In genomic region chr11:73386026-73386425, GRCh38 we compare ENCODE assay signal across 10 cellular contexts. TPM values are rescaled to one million over a fixed set of nuclear protein-coding genes. Genes with fewer than 3 reads are reported as not detected.
A peak's percentile ranks its signal among the peaks of the same experiment; 100 is the strongest.
DNase-seq lines count a peak whose midpoint lies in the region; ATAC-seq lines count a peak whose summit lies in the region.
"Had no signal": no experiment of that assay in that cellular context is flagged by ENCODE, and none has a peak within 500 bp of the region (broad histone marks: within the 10 kb centered on the region; RNA-seq: fewer than 3 reads in every experiment).

No MANE protein-coding gene starts in this region.

- H3K27ac ChIP-seq in CD4-positive, alpha-beta memory T cell (ENCODE audit: low read depth, low read length) = no peak overlapping the region
- H3K27ac ChIP-seq in mucosa of rectum (ENCODE audit: low read depth in 2 of 2, low read length in 2 of 2) = peak overlapping the region; percentile 48 to 79

- no peaks in the 10 kb centered on the region for H3K27me3 ChIP-seq in CD4-positive, alpha-beta memory T cell (ENCODE audit: insufficient read depth, low read length)
- H3K27me3 ChIP-seq in mucosa of rectum (ENCODE audit: control insufficient read depth in 2 of 2, insufficient read depth in 2 of 2, low read length in 2 of 2) = no peaks in the 10 kb centered on the region

- no peaks in the 10 kb centered on the region for H3K9me3 Mint-ChIP-seq in CD4-positive, alpha-beta memory T cell
- H3K9me3 Mint-ChIP-seq in activated CD8-positive, alpha-beta T cell treated with anti-CD3 and anti-CD28 coated beads, Interleukin-2, amount 10 ng/mL, durations not matched to agents 7 days and 5 days (ENCODE audit: insufficient read depth) = no peaks in the 10 kb centered on the region

- POLR2A ChIA-PET in CD4-positive, alpha-beta memory T cell (lab: Charles Lee; ENCODE audit: partially characterized antibody) = no interaction called here
- POLR2A ChIA-PET in activated CD8-positive, alpha-beta T cell treated with anti-CD3 and anti-CD28 coated beads, Interleukin-2, amount 10 ng/mL, durations not matched to agents 7 days and 5 days (lab: Charles Lee) = interaction anchor here (1.2 kb wide), 1 partner anchor 8 kb away, joined by 5 read pairs; no protein-coding TSS in a partner anchor

- H3K4me1 ChIP-seq in CD4-positive, alpha-beta memory T cell (ENCODE audit: insufficient read depth, low read length) = peaks cover 64% of the 10 kb centered on the region
- peaks cover 14 to 21% of the 10 kb centered on the region in 2 donors for H3K4me1 ChIP-seq in mucosa of rectum (ENCODE audit: control insufficient read depth in 2 of 2, insufficient read depth in 2 of 2, low read length in 2 of 2)

- no peaks in the 10 kb centered on the region for H3K9me3 ChIP-seq in CD4-positive, alpha-beta memory T cell (ENCODE audit: control insufficient read depth in 1 of 2, low read length in 2 of 2)
- H3K9me3 ChIP-seq in mucosa of rectum (ENCODE audit: control insufficient read depth in 2 of 2, low read length in 2 of 2) = no peaks in the 10 kb centered on the region
- H3K9me3 ChIP-seq: SK-N-SH had no signal

- ATAC-seq in HG02610 (IDR thresholded peaks at IDR 0.05; ENCODE audit: unreplicated experiment) (peak; percentile 27), HG02885 (IDR thresholded peaks at IDR 0.05; ENCODE audit: poor library complexity, unreplicated experiment) (no peak)
- no peak for ATAC-seq in activated CD8-positive, alpha-beta T cell treated with anti-CD3 and anti-CD28 coated beads, Interleukin-2, amount 10 ng/mL, durations not matched to agents 7 days and 5 days

- CTCF ChIA-PET in CD4-positive, alpha-beta memory T cell (lab: Charles Lee; ENCODE audit: partially characterized antibody) = interaction anchor here (16.2 kb wide), 1 partner anchor 36 kb away, joined by 319 read pairs; no protein-coding TSS in a partner anchor
- CTCF ChIA-PET in activated CD8-positive, alpha-beta T cell treated with anti-CD3 and anti-CD28 coated beads, Interleukin-2, amount 10 ng/mL, durations not matched to agents 7 days and 5 days (lab: Charles Lee) = interaction anchor here (0.9 to 9.1 kb wide), 5 partner anchors 8 to 79 kb away, joined by 3 to 75 read pairs (median 18); partner anchors contain the start of gene ARHGEF17

- no peaks in the 10 kb centered on the region for H3K36me3 ChIP-seq in CD4-positive, alpha-beta memory T cell (ENCODE audit: insufficient read depth, low read length)
- H3K36me3 ChIP-seq in mucosa of rectum (ENCODE audit: control insufficient read depth in 2 of 2, insufficient read depth in 2 of 2, low read length in 2 of 2) = no peaks in the 10 kb centered on the region

- no peaks in the 10 kb centered on the region for H3K27me3 Mint-ChIP-seq in CD4-positive, alpha-beta memory T cell
- no peaks in the 10 kb centered on the region for H3K27me3 Mint-ChIP-seq in activated CD8-positive, alpha-beta T cell treated with anti-CD3 and anti-CD28 coated beads, Interleukin-2, amount 10 ng/mL, durations not matched to agents 7 days and 5 days (ENCODE audit: low read depth)

- peak overlapping the region; percentile 7 to 41 for H3K9ac ChIP-seq in mucosa of rectum (ENCODE audit: low read depth in 1 of 2, low read length in 2 of 2)
- H3K9ac ChIP-seq: SK-N-SH had no signal

- intact Hi-C loops in CD4-positive, alpha-beta memory T cell (cut with micrococcal nuclease) = no loop called here

- H3K27ac Mint-ChIP-seq in CD4-positive, alpha-beta memory T cell = peak overlapping the region in 6 of 7 donors; percentile 72 to 89 (median 80)
- H3K27ac Mint-ChIP-seq in activated CD8-positive, alpha-beta T cell treated with anti-CD3 and anti-CD28 coated beads, Interleukin-2, amount 10 ng/mL, durations not matched to agents 7 days and 5 days = peak overlapping the region; percentile 94

- H3K4me3 Mint-ChIP-seq in CD4-positive, alpha-beta memory T cell = peak overlapping the region in 3 of 8 donors; percentile 13 to 67 (median 32)
- no peak overlapping the region for H3K4me3 Mint-ChIP-seq in activated CD8-positive, alpha-beta T cell treated with anti-CD3 and anti-CD28 coated beads, Interleukin-2, amount 10 ng/mL, durations not matched to agents 7 days and 5 days

- peaks cover 0 to 11% of the 10 kb centered on the region in 2 donors for H3K36me3 Mint-ChIP-seq in CD4-positive, alpha-beta memory T cell
- peaks cover 18% of the 10 kb centered on the region for H3K36me3 Mint-ChIP-seq in activated CD8-positive, alpha-beta T cell treated with anti-CD3 and anti-CD28 coated beads, Interleukin-2, amount 10 ng/mL, durations not matched to agents 7 days and 5 days (ENCODE audit: low read depth)

- DNase-seq in CD4-positive, alpha-beta memory T cell = peak in 1 of 5 donors; percentile 5
- DNase-seq in activated CD8-positive, alpha-beta T cell treated with anti-CD3 and anti-CD28 coated beads, Interleukin-2, amount 10 ng/mL, durations not matched to agents 7 days and 5 days = no peak
- DNase-seq in iPS-NIHi7 (ENCODE audit: extremely low spot score) (no peak), NCI-H345 treated with DMSO at 0.1 percent for 48 hours (lab: John Stamatoyannopoulos, UW; ENCODE audit: unreplicated experiment) (no peak), NCI-H510A (lab: John Stamatoyannopoulos, UW) (no peak)
- DNase-seq: left cardiac atrium, SK-N-SH had no signal

- H3K4me3 ChIP-seq in CD4-positive, alpha-beta memory T cell (ENCODE audit: low read length in 2 of 2) = no peak overlapping the region
- no peak overlapping the region for H3K4me3 ChIP-seq in mucosa of rectum (ENCODE audit: low read length in 2 of 2)

- H3K4me1 Mint-ChIP-seq in CD4-positive, alpha-beta memory T cell = peaks cover 38 to 78% (median 55%) of the 10 kb centered on the region in 4 donors
- peaks cover 78% of the 10 kb centered on the region for H3K4me1 Mint-ChIP-seq in activated CD8-positive, alpha-beta T cell treated with anti-CD3 and anti-CD28 coated beads, Interleukin-2, amount 10 ng/mL, durations not matched to agents 7 days and 5 days (ENCODE audit: low read depth)

RNA-seq across cellular contexts. Expression of gene RELT, which starts 9.8 kb away (rescaled TPM):
- total RNA-seq in CD4-positive, alpha-beta memory T cell = 10 to 100 TPM; 12.1 to 12.9 TPM
- polyA plus RNA-seq in CD4-positive, alpha-beta memory T cell = 1 to 10 TPM; 2.2 to 5.2 TPM
- total RNA-seq in activated CD8-positive, alpha-beta T cell treated with anti-CD3 and anti-CD28 coated beads, Interleukin-2, amount 10 ng/mL, durations not matched to agents 7 days and 5 days = 10 to 100 TPM; 28.6 to 33.2 TPM
